ENCODE assay signal across 9 cellular contexts in the genomic region with DNA sequence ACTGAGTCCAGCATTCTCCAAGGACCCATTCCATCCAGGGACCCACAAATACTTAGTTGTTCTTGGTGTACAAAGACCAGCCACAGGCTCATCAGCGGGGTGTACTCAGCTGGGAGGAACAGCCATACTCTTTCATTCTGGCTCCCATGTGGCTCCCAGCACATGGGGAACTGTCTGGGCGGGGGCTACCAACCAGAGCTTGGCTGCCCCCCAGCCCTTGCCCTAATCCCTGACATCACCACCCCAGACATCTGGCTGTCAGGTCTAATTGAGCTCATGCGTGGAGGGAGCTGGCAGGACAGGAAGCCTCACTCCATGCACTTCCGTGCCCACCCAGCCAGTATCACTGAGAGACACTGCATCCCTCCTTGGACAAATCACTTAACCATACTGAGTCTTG.
"Had no signal": no experiment of that assay in that cellular context is flagged by ENCODE, and none has a peak within 500 bp of the region (broad histone marks: within the 10 kb centered on the region; RNA-seq: fewer than 3 reads in every experiment).

No MANE protein-coding gene starts in this region.

- DNase-seq: activated CD4-positive, alpha-beta T cell treated with anti-CD3 and anti-CD28 coated beads, Interleukin-2, amount 50 U/mL, for 4 hours; activated CD4-positive, CD25-positive, alpha-beta regulatory T cell treated with anti-CD3 and anti-CD28 coated beads, Interleukin-2, amount 50 U/mL, for 72 hours; activated gamma-delta T cell; activated naive CD8-positive, alpha-beta T cell treated with anti-CD3 and anti-CD28 coated beads for 36 hours; activated T-cell treated with anti-CD3 and anti-CD28 coated beads, Interleukin-2, amount 50 U/mL, for 4 hours; brain microvascular endothelial cell; stimulated activated naive CD4-positive, alpha-beta T cell treated with Interleukin-2 at 50 U/mL for 16 hours; T-helper 9 cell had no signal

- H3K27ac ChIP-seq: brain microvascular endothelial cell, sigmoid colon had no signal

- H3K27me3 ChIP-seq: brain microvascular endothelial cell, sigmoid colon had no signal

- H3K9me3 ChIP-seq: sigmoid colon had no signal

- ATAC-seq: activated T-cell treated with anti-CD3 and anti-CD28 coated beads, Interleukin-2, amount 50 U/mL, for 4 hours had no signal

- H3K36me3 ChIP-seq: brain microvascular endothelial cell, sigmoid colon had no signal

- H3K4me3 ChIP-seq: sigmoid colon had no signal
